ENCODE assay signal across 6 cellular contexts in genomic region chr4:168458256-168458655, GRCh38. TPM values are rescaled to one million over a fixed set of nuclear protein-coding genes. Genes with fewer than 3 reads are reported as not detected.
DNase-seq lines count a peak whose midpoint lies in the region; ATAC-seq, FAIRE-seq and TF ChIP-seq lines count a peak whose summit lies in the region.
"Not testable (repeated sequence)": the region's sequence is repeated elsewhere in the genome, so short reads cannot be mapped to it uniquely, and the experiment has no call there.
"Had no signal": no experiment of that assay in that cellular context is flagged by ENCODE, and none has a peak within 500 bp of the region (broad histone marks: within the 10 kb centered on the region; RNA-seq: fewer than 3 reads in every experiment).

No MANE protein-coding gene starts in this region.

- not testable (repeated sequence) for BruUV-seq in K562 (replicated peaks; lab: Mats Ljungman, UMichigan)

- ATAC-seq in SK-N-SH treated with all-trans-retinoic acid at 6 μM for 48 hours, K562: not testable (repeated sequence)

- in situ Hi-C loops in K562 (cut with MboI) = not testable (repeated sequence)

- H3K36me3 Mint-ChIP-seq in activated CD4-positive, alpha-beta T cell treated with anti-CD3 and anti-CD28 coated beads, Interleukin-2, amount 10 ng/mL, durations not matched to agents 24 days and 14 days (ENCODE audit: low read depth) = peaks cover 62% of the 10 kb centered on the region
- H3K36me3 Mint-ChIP-seq in activated naive CD4-positive, alpha-beta T cell treated with anti-CD3 and anti-CD28 coated beads, Interleukin-2, amount 50 U/mL, for 24 hours = peaks cover 23% of the 10 kb centered on the region

- not testable (repeated sequence) for H3K4me1 ChIP-seq in HEK293 (ENCODE audit: control insufficient read depth, insufficient read depth, low read length); K562 (replicated peaks in 1 of 2; ENCODE audit: control insufficient read depth in 2 of 2, insufficient read depth in 2 of 2, low read length in 2 of 2)

- intact Hi-C loops in activated CD4-positive, alpha-beta T cell treated with anti-CD3 and anti-CD28 coated beads, Interleukin-2, amount 10 ng/mL, durations not matched to agents 24 days and 14 days (cut with micrococcal nuclease); K562 (cut with micrococcal nuclease): not testable (repeated sequence)

- TF ChIP-seq POLR2A in K562 (conservative IDR thresholded peaks at IDR 0.05) = not testable (repeated sequence)

- not testable (repeated sequence) for H3K9me3 ChIP-seq in HEK293 (ENCODE audit: control insufficient read depth, insufficient read depth, low read depth, low read length); K562 (replicated peaks; ENCODE audit: control insufficient read depth, insufficient read depth, low read depth, low read length)

- DNase-seq in activated CD4-positive, alpha-beta T cell treated with anti-CD3 and anti-CD28 coated beads, Interleukin-2, amount 10 ng/mL, durations not matched to agents 24 days and 14 days; K562 (ENCODE audit: extremely low read depth in 1 of 4, low spot score in 3 of 4): not testable (repeated sequence)

- H3K9ac ChIP-seq in K562 (ENCODE audit: insufficient read depth in 1 of 2, low read depth in 2 of 2, low read length in 2 of 2) = not testable (repeated sequence)

- H3K4me2 ChIP-seq in K562 (ENCODE audit: insufficient read depth, low read length) = not testable (repeated sequence)

- H3K27ac ChIP-seq in HEK293 (ENCODE audit: extremely low read depth, low read depth, low read length); K562 (ENCODE audit: extremely low read depth, low read depth, low read length): not testable (repeated sequence)

- not testable (repeated sequence) for H3K4me1 Mint-ChIP-seq in activated CD4-positive, alpha-beta T cell treated with anti-CD3 and anti-CD28 coated beads, Interleukin-2, amount 10 ng/mL, durations not matched to agents 24 days and 14 days
- H3K4me1 Mint-ChIP-seq in activated naive CD4-positive, alpha-beta T cell treated with anti-CD3 and anti-CD28 coated beads, Interleukin-2, amount 50 U/mL, for 24 hours = peaks cover 11% of the 10 kb centered on the region

- TF ChIP-seq RAD21 in K562 (CRISPR knock-in tag; conservative IDR thresholded peaks at IDR 0.05 in 1 of 2, IDR thresholded peaks at IDR 0.05 in 1 of 2) = not testable (repeated sequence)

- H3K4me3 Mint-ChIP-seq in activated CD4-positive, alpha-beta T cell treated with anti-CD3 and anti-CD28 coated beads, Interleukin-2, amount 10 ng/mL, durations not matched to agents 24 days and 14 days; activated naive CD4-positive, alpha-beta T cell treated with anti-CD3 and anti-CD28 coated beads, Interleukin-2, amount 50 U/mL, for 24 hours: not testable (repeated sequence)

- FAIRE-seq in K562 (lab: Jason Lieb, UNC) = not testable (repeated sequence)

- TF ChIP-seq EP300 in K562 (IDR thresholded peaks at IDR 0.05; ENCODE audit: low read length) = not testable (repeated sequence)

- not testable (repeated sequence) for H3K36me3 ChIP-seq in HEK293 (ENCODE audit: control insufficient read depth in 2 of 2, insufficient read depth in 1 of 2, low read length in 2 of 2); K562 (ENCODE audit: control insufficient read depth, insufficient read depth, low read length)

- H2AFZ ChIP-seq in K562 (ENCODE audit: low read depth, low read length) = not testable (repeated sequence)

- TF ChIP-seq CTCF in HEK293 (tag by site-specific recombination; IDR thresholded peaks at IDR 0.05); K562 (IDR thresholded peaks at IDR 0.05 in 2 of 3, conservative IDR thresholded peaks at IDR 0.05 in 1 of 3; ENCODE audit: insufficient read depth in 2 of 3, low read depth in 1 of 3, low read length in 3 of 3): not testable (repeated sequence)

- H3K79me2 ChIP-seq in K562 (ENCODE audit: control insufficient read depth, insufficient read depth, low read length) = not testable (repeated sequence)

- WGBS in K562 (ENCODE audit: insufficient coverage, low coverage, missing lambda C conversion rate) = 4% methylated on average over 2 of the region's 2 CpGs

- POLR2A ChIA-PET in HEK293 (lab: Yijun Ruan, JAX); K562 (lab: Yijun Ruan, JAX): not testable (repeated sequence)

- not testable (repeated sequence) for H3K27me3 ChIP-seq in K562 (ENCODE audit: control insufficient read depth in 2 of 2, insufficient read depth in 2 of 2, low read length in 2 of 2)

- CTCF ChIA-PET in HEK293 (lab: Yijun Ruan, JAX); K562 (lab: Yijun Ruan, JAX; ENCODE audit: low intra/inter-chr PET ratio): not testable (repeated sequence)

- not testable (repeated sequence) for H4K20me1 ChIP-seq in K562 (replicated peaks; ENCODE audit: control insufficient read depth, insufficient read depth, low read length)

- H3K27me3 Mint-ChIP-seq in activated CD4-positive, alpha-beta T cell treated with anti-CD3 and anti-CD28 coated beads, Interleukin-2, amount 10 ng/mL, durations not matched to agents 24 days and 14 days; activated naive CD4-positive, alpha-beta T cell treated with anti-CD3 and anti-CD28 coated beads, Interleukin-2, amount 50 U/mL, for 24 hours: not testable (repeated sequence)

- not testable (repeated sequence) for H3K9me3 Mint-ChIP-seq in activated CD4-positive, alpha-beta T cell treated with anti-CD3 and anti-CD28 coated beads, Interleukin-2, amount 10 ng/mL, durations not matched to agents 24 days and 14 days; activated naive CD4-positive, alpha-beta T cell treated with anti-CD3 and anti-CD28 coated beads, Interleukin-2, amount 50 U/mL, for 24 hours

- H3K4me3 ChIP-seq in HEK293 (ENCODE audit: low read depth, low read length); K562: not testable (repeated sequence)

- H3K9me1 ChIP-seq in K562 (ENCODE audit: control insufficient read depth, insufficient read depth, low read length) = not testable (repeated sequence)

- H3K27ac Mint-ChIP-seq in activated CD4-positive, alpha-beta T cell treated with anti-CD3 and anti-CD28 coated beads, Interleukin-2, amount 10 ng/mL, durations not matched to agents 24 days and 14 days = peak overlapping the region; percentile 66
- H3K27ac Mint-ChIP-seq in activated naive CD4-positive, alpha-beta T cell treated with anti-CD3 and anti-CD28 coated beads, Interleukin-2, amount 50 U/mL, for 24 hours = peak overlapping the region; percentile 0

TF ChIP-seq in HEK293, 187 proteins besides CTCF, POLR2A, EP300 and RAD21:
- TF ChIP-seq ZNF146 (tag by site-specific recombination; IDR thresholded peaks at IDR 0.05) = peak; percentile 73; the same call in 1 of the 2 replicates

TF ChIP-seq in SK-N-SH treated with all-trans-retinoic acid at 6 μM for 48 hours, 23 proteins besides CTCF, POLR2A, EP300 and RAD21:
- TF ChIP-seq ZNF8 (CRISPR knock-in tag; IDR thresholded peaks at IDR 0.05) = peak; percentile 90

TF ChIP-seq in K562, 482 proteins besides CTCF, POLR2A, EP300 and RAD21:
- peak; percentile 87 for TF ChIP-seq ZNF146 (CRISPR knock-in tag; IDR thresholded peaks at IDR 0.05; ENCODE audit: unreplicated experiment)

RNA-seq across cellular contexts. Expression of gene DDX60L, which starts 22.0 kb away (rescaled TPM):
- 4.8 and 5.3 TPM in 2 replicates for total RNA-seq in activated CD4-positive, alpha-beta T cell treated with anti-CD3 and anti-CD28 coated beads, Interleukin-2, amount 10 ng/mL, durations not matched to agents 24 days and 14 days
- total RNA-seq in K562 (2011; cell fraction: chromatin; rRNA removed; ENCODE audit: low replicate concordance) = 1.5 and 3.8 TPM in 2 replicates
- 0.50 and 1.1 TPM in 2 replicates for total RNA-seq in K562 (2011; cell fraction: nucleolus; rRNA removed)
- 1.9 and 2.1 TPM in 2 replicates for total RNA-seq in K562 (2011; cell fraction: nucleoplasm; rRNA removed)
- total RNA-seq in K562 (2014; rRNA removed) (1.2 and 2.0 TPM in 2 replicates), K562 (2014; rRNA removed; fragmentation: Illumina TruSeq; extraction: Trizol) (2.9 and 3.9 TPM in 2 replicates), K562 (2015; rRNA removed; fragmentation: Illumina TruSeq; extraction: Trizol) (2.8 and 3.3 TPM in 2 replicates), K562 (2021) (2.3 and 2.6 TPM in 2 replicates)
- polyA plus RNA-seq in K562 (2011; rRNA removed) (0.24 and 0.40 TPM in 2 replicates), K562 (2014; fragmentation: Illumina TruSeq; extraction: Trizol) (2.9 and 3.0 TPM in 2 replicates), K562 (2014; fragmentation: Nextera tagmentation; extraction: Ambion mirVana) (1 to 10 TPM; 1.3 to 2.5 TPM), K562 (2014; rRNA removed) (1.8 and 3.0 TPM in 2 replicates)
- 0.09 and 0.22 TPM in 2 replicates for polyA plus RNA-seq in K562 (2011; cell fraction: cytosol; rRNA removed)
- polyA plus RNA-seq in K562 (2011; cell fraction: nucleus; rRNA removed) = 0.23 and 0.29 TPM in 2 replicates
- 2.3 and 7.1 TPM in 2 replicates for polyA plus RNA-seq in K562 (2012)
- 0.24 and 0.35 TPM in 2 replicates for polyA minus RNA-seq in K562 (2011; rRNA and poly(A)+ RNA removed)
- not detected in 2 replicates for polyA minus RNA-seq in K562 (2011; cell fraction: cytosol; rRNA and poly(A)+ RNA removed)
- polyA minus RNA-seq in K562 (2011; cell fraction: nucleus; rRNA and poly(A)+ RNA removed) = 0.11 and 0.40 TPM in 2 replicates

RNA-seq across cellular contexts. Expression of gene PALLD, which starts 38.6 kb away (rescaled TPM):
- 34.3 and 37.9 TPM in 2 replicates for total RNA-seq in activated CD4-positive, alpha-beta T cell treated with anti-CD3 and anti-CD28 coated beads, Interleukin-2, amount 10 ng/mL, durations not matched to agents 24 days and 14 days
- not detected in 2 replicates for total RNA-seq in K562 (2011; cell fraction: chromatin; rRNA removed; ENCODE audit: low replicate concordance)
- not detected in 2 replicates for total RNA-seq in K562 (2011; cell fraction: nucleolus; rRNA removed)
- total RNA-seq in K562 (2011; cell fraction: nucleoplasm; rRNA removed) = not detected in 2 replicates
- total RNA-seq in K562 (2014; rRNA removed) (0.09 TPM in 1 of 2 replicates, not detected in the other), K562 (2014; rRNA removed; fragmentation: Illumina TruSeq; extraction: Trizol) (not detected in 2 replicates), K562 (2015; rRNA removed; fragmentation: Illumina TruSeq; extraction: Trizol) (not detected in 2 replicates), K562 (2021) (0.35 and 0.89 TPM in 2 replicates)
- polyA plus RNA-seq in K562 (2011; rRNA removed) (0.03 TPM in 1 of 2 replicates, not detected in the other), K562 (2014; fragmentation: Illumina TruSeq; extraction: Trizol) (not detected in 2 replicates), K562 (2014; fragmentation: Nextera tagmentation; extraction: Ambion mirVana) (under 1 TPM; 0.01 to 0.18 TPM), K562 (2014; rRNA removed) (0.01 TPM in 1 of 2 replicates, not detected in the other)
- 0.03 TPM in 1 of 2 replicates, not detected in the other for polyA plus RNA-seq in K562 (2011; cell fraction: cytosol; rRNA removed)
- polyA plus RNA-seq in K562 (2011; cell fraction: nucleus; rRNA removed) = 0.31 TPM in 1 of 2 replicates, not detected in the other
- 0.12 and 0.33 TPM in 2 replicates for polyA plus RNA-seq in K562 (2012)
- polyA minus RNA-seq in K562 (2011; rRNA and poly(A)+ RNA removed) = 0.11 TPM in 1 of 2 replicates, not detected in the other
- 0.73 TPM in 1 of 2 replicates, not detected in the other for polyA minus RNA-seq in K562 (2011; cell fraction: cytosol; rRNA and poly(A)+ RNA removed)
- 0.27 TPM in 1 of 2 replicates, not detected in the other for polyA minus RNA-seq in K562 (2011; cell fraction: nucleus; rRNA and poly(A)+ RNA removed)
- total RNA-seq: CD8-positive, alpha-beta T cell had no signal

Comparison
In these comparisons a context has a peak if more than half of its experiments do, and no peak if none do; other contexts are left out.
1. RNA of gene PALLD, which starts 38.6 kb away (total RNA-seq): 34.3 to 37.9 TPM in activated CD4-positive, alpha-beta T cell treated with anti-CD3 and anti-CD28 coated beads, Interleukin-2, amount 10 ng/mL, durations not matched to agents 24 days and 14 days; 0.09 to 0.89 TPM in K562; every median in the first group is over 10 times any median in the second.